ENCODE assay signal across 20 cellular contexts in the genomic region with DNA sequence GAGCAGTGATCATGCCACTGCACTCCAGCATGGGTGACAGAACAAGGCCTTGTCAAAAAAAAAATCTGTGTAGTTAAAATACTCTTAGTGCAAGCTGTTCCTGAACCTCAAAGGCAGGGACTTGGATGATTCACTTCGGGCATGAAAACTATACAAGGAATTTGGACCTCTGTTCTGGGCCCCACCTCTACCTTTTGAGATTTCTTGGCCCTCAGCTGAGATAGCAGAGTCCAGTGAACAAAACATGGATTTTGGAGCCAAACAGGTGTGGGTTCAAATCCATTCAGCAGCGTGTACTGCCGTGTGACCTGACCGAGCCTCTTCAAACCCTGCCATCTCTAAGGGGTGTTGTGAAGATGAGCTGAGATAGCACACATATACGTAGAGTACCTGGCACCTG. TPM values are rescaled to one million over a fixed set of nuclear protein-coding genes. Genes with fewer than 3 reads are reported as not detected.
"Had no signal": no experiment of that assay in that cellular context is flagged by ENCODE, and none has a peak within 500 bp of the region (broad histone marks: within the 10 kb centered on the region; RNA-seq: fewer than 3 reads in every experiment).

No MANE protein-coding gene starts in this region.

- H3K4me3 ChIP-seq: coronary artery, hepatocyte, neural progenitor cell, sigmoid colon, smooth muscle cell had no signal

- H3K9me3 Mint-ChIP-seq: natural killer cell treated with Interleukin-12 subunit alpha and Interleukin-12 subunit beta and Interleukin-15 and Interleukin-18, amount 100 ng/mL, for 72 hours; neural progenitor cell had no signal

- H3K4me1 ChIP-seq: neural progenitor cell, sigmoid colon had no signal

- H3K9ac ChIP-seq: neural progenitor cell had no signal

- H3K27ac Mint-ChIP-seq: natural killer cell treated with Interleukin-12 subunit alpha and Interleukin-12 subunit beta and Interleukin-15 and Interleukin-18, amount 100 ng/mL, for 72 hours; neural progenitor cell had no signal

- H3K4me3 Mint-ChIP-seq: natural killer cell treated with Interleukin-12 subunit alpha and Interleukin-12 subunit beta and Interleukin-15 and Interleukin-18, amount 100 ng/mL, for 72 hours; neural progenitor cell had no signal

- H2AFZ ChIP-seq: hepatocyte had no signal

- H3K36me3 ChIP-seq: neural progenitor cell, sigmoid colon had no signal

- H3K36me3 Mint-ChIP-seq: natural killer cell treated with Interleukin-12 subunit alpha and Interleukin-12 subunit beta and Interleukin-15 and Interleukin-18, amount 100 ng/mL, for 72 hours; neural progenitor cell had no signal

- H3K27ac ChIP-seq: coronary artery, hepatocyte, neural progenitor cell, sigmoid colon had no signal

- H3K27me3 ChIP-seq: hepatocyte, neural progenitor cell, sigmoid colon had no signal

- ATAC-seq: left cardiac atrium; left ventricle myocardium superior; natural killer cell treated with Interleukin-12 subunit alpha and Interleukin-12 subunit beta and Interleukin-15 and Interleukin-18, amount 100 ng/mL, for 72 hours had no signal

- H3K9me3 ChIP-seq: sigmoid colon had no signal

- H3K4me1 Mint-ChIP-seq: neural progenitor cell had no signal

- H3K4me2 ChIP-seq: hepatocyte, neural progenitor cell, smooth muscle cell had no signal

- DNase-seq: central memory CD4-positive, alpha-beta T cell; effector CD8-positive, alpha-beta T cell; foreskin melanocyte; head of caudate nucleus; kidney; left cardiac atrium; left ventricle myocardium superior; sigmoid colon; stimulated activated CD4-positive, alpha-beta T cell treated with anti-CD3 and anti-CD28 coated beads, Interleukin-2, amount 100 ng/mL, for 48 hours; stimulated activated naive CD4-positive, alpha-beta T cell treated with Interleukin-2 at 50 U/mL for 16 hours had no signal

RNA-seq across cellular contexts. Expression of a gene that starts 6.8 kb away (rescaled TPM):
- total RNA-seq: chondrocyte; dermis microvascular lymphatic vessel endothelial cell; left cardiac atrium; left ventricle myocardium superior; natural killer cell treated with Interleukin-12 subunit alpha and Interleukin-12 subunit beta and Interleukin-15 and Interleukin-18, amount 100 ng/mL, for 72 hours; osteoblast; pulmonary artery endothelial cell; smooth muscle cell; urinary bladder had no signal
- polyA plus RNA-seq: smooth muscle cell had no signal

RNA-seq across cellular contexts. Expression of a gene that starts 25.9 kb away (rescaled TPM):
- total RNA-seq: chondrocyte; dermis microvascular lymphatic vessel endothelial cell; hepatocyte; kidney; left cardiac atrium; left ventricle myocardium superior; natural killer cell treated with Interleukin-12 subunit alpha and Interleukin-12 subunit beta and Interleukin-15 and Interleukin-18, amount 100 ng/mL, for 72 hours; osteoblast; pulmonary artery endothelial cell; sigmoid colon had no signal
- polyA plus RNA-seq: smooth muscle cell had no signal
